ENCODE assay signal across 2 cellular contexts in the genomic region with DNA sequence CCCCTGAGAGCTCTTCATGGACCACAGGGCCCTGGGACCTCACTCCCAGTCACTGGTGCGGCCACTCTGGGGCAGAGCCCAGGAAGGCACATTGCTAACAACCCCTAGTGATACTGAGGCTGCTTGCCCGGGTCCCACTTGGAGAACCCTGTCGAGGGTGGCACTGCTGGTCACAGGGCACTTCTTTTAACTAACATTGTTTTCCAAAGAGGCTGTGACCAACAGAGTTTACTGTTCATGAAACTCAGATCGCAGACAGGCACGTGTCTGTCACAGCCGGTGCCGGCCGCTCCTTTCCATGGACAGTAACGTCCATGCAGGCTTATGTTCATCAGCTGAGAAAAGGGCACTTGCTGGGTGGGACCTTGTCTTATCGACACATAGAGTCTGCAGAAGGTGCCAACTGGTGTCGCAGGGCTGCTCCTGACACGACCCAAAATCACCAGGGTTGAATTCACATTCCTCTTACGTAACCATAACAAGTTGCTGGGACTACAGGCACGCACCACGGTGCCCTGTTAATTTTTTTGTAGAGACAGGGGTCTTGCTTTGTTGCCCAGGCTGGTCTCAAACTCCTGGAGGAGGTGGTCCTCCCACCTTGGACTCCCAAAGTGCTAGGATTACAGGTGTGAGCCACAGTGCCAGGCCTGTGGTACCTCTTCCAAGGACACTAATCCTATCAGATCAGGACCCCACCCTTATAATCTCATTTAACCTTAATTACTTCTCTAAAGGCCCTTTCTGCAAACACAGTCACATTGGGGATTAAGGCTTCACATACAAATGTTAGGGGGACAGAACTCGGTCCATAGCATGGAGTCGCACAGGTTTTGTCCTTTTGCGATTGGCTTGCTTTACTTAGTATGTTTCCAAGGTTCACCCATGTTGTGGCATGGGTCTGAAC.
TF ChIP-seq lines count a peak whose summit lies in the region.

No MANE protein-coding gene starts in this region.

TF ChIP-seq in SK-N-SH, 30 proteins besides CTCF, POLR2A, EP300 and RAD21 (continued from another document):
- TF ChIP-seq POLR2AphosphoS5 (IDR thresholded peaks at IDR 0.05; ENCODE audit: low read depth, low read length) (no peak), FOSL2 (IDR thresholded peaks at IDR 0.05; ENCODE audit: borderline replicate concordance, low read depth) (no peak), CHD2 (IDR thresholded peaks at IDR 0.05; ENCODE audit: low read length, partially characterized antibody) (no peak), MXI1 (IDR thresholded peaks at IDR 0.05; ENCODE audit: low read depth, low read length) (no peak), TAF1 (IDR thresholded peaks at IDR 0.05; ENCODE audit: borderline replicate concordance, low read depth, low read length) (no peak), GABPA (IDR thresholded peaks at IDR 0.05; ENCODE audit: low read depth) (no peak), JUND (IDR thresholded peaks at IDR 0.05) (no peak), GATA2 (CRISPR knock-in tag; IDR thresholded peaks at IDR 0.05) (no peak), MEF2A (IDR thresholded peaks at IDR 0.05; ENCODE audit: borderline replicate concordance, low read depth) (no peak)
- TF ChIP-seq, protein P1, sequence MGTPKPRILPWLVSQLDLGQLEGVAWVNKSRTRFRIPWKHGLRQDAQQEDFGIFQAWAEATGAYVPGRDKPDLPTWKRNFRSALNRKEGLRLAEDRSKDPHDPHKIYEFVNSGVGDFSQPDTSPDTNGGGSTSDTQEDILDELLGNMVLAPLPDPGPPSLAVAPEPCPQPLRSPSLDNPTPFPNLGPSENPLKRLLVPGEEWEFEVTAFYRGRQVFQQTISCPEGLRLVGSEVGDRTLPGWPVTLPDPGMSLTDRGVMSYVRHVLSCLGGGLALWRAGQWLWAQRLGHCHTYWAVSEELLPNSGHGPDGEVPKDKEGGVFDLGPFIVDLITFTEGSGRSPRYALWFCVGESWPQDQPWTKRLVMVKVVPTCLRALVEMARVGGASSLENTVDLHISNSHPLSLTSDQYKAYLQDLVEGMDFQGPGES (IDR thresholded peaks at IDR 0.05; ENCODE audit: low read depth, low read length): no peak

TF ChIP-seq in SK-N-SH treated with all-trans-retinoic acid at 6 μM for 48 hours, 23 proteins besides CTCF, POLR2A, EP300 and RAD21 (continued from another document):
- TF ChIP-seq, protein P2, sequence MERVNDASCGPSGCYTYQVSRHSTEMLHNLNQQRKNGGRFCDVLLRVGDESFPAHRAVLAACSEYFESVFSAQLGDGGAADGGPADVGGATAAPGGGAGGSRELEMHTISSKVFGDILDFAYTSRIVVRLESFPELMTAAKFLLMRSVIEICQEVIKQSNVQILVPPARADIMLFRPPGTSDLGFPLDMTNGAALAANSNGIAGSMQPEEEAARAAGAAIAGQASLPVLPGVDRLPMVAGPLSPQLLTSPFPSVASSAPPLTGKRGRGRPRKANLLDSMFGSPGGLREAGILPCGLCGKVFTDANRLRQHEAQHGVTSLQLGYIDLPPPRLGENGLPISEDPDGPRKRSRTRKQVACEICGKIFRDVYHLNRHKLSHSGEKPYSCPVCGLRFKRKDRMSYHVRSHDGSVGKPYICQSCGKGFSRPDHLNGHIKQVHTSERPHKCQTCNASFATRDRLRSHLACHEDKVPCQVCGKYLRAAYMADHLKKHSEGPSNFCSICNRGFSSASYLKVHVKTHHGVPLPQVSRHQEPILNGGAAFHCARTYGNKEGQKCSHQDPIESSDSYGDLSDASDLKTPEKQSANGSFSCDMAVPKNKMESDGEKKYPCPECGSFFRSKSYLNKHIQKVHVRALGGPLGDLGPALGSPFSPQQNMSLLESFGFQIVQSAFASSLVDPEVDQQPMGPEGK (CRISPR knock-in tag; IDR thresholded peaks at IDR 0.05; ENCODE audit: borderline replicate concordance): no peak
